12 cellular contexts compared by ENCODE assay signal in genomic region chr2:232203936-232204335, GRCh38.
DNase-seq lines count a peak whose midpoint lies in the region; ATAC-seq, FAIRE-seq and TF ChIP-seq lines count a peak whose summit lies in the region.
"Had no signal": no experiment of that assay in that cellular context is flagged by ENCODE, and none has a peak within 500 bp of the region (broad histone marks: within the 10 kb centered on the region; RNA-seq: fewer than 3 reads in every experiment).

No MANE protein-coding gene starts in this region.

- no peaks in the 10 kb centered on the region for H3K9me3 Mint-ChIP-seq in neural progenitor cell
- H3K9me3 Mint-ChIP-seq: activated T-helper 2 cell treated with anti-CD3 and anti-CD28 coated beads, Interferon-gamma antibody, Interleukin-2, Interleukin-4, amounts not matched to agents 10 μg/mL and 5 μg/mL and 100 μg/mL, durations not matched to agents 14 hours and 24 hours and 36 hours had no signal

- H3K27me3 ChIP-seq in DND-41 (ENCODE audit: insufficient read depth, low read length, poor library complexity) (no peaks in the 10 kb centered on the region), esophagus muscularis mucosa (no peaks in the 10 kb centered on the region), neural progenitor cell (no peaks in the 10 kb centered on the region)

- intact Hi-C loops in esophagus muscularis mucosa (cut with DNase I), result no loop called here

- no peak for TF ChIP-seq CTCF in DND-41 (IDR thresholded peaks at IDR 0.05; ENCODE audit: borderline replicate concordance, extremely low read depth, low read length, poor library complexity, severe bottlenecking)
- TF ChIP-seq CTCF in esophagus muscularis mucosa (IDR thresholded peaks at IDR 0.05), result no peak
- no peak for TF ChIP-seq CTCF in neural progenitor cell (IDR thresholded peaks at IDR 0.05)

- H3F3A ChIP-seq in neural progenitor cell (ENCODE audit: low read depth), result no peaks in the 10 kb centered on the region

- H3K27me3 Mint-ChIP-seq in neural progenitor cell (ENCODE audit: insufficient read depth, low read depth) (peaks cover 2% of the 10 kb centered on the region), T-helper 17 cell (no peaks in the 10 kb centered on the region)

- TF ChIP-seq POLR2A in esophagus muscularis mucosa (IDR thresholded peaks at IDR 0.05; ENCODE audit: low read depth), result no peak

- ATAC-seq in DND-41 (ENCODE audit: insufficient read depth, low read depth) (peak; percentile 31; the same call in 2 of the 3 replicates), T-helper 17 cell (no peak), GM18502 (IDR thresholded peaks at IDR 0.05; ENCODE audit: poor library complexity, unreplicated experiment) (no peak)

- 83% methylated on average over 5 of the region's 5 CpGs for WGBS in esophagus muscularis mucosa

- H3K9ac ChIP-seq in DND-41 (ENCODE audit: low read depth, low read length), result no peak overlapping the region
- H3K9ac ChIP-seq in neural progenitor cell, result no peak overlapping the region

- H3K4me1 ChIP-seq in DND-41 (ENCODE audit: insufficient read depth, low read length) (no peaks in the 10 kb centered on the region), esophagus muscularis mucosa (peaks cover 6 to 36% (median 32%) of the 10 kb centered on the region in 4 donors), neural progenitor cell (peaks cover 10% of the 10 kb centered on the region)
- H3K4me1 ChIP-seq: Caco-2 had no signal

- H4K20me1 ChIP-seq in DND-41 (ENCODE audit: insufficient read depth, low read length) (no peaks in the 10 kb centered on the region), neural progenitor cell (ENCODE audit: low read depth) (no peaks in the 10 kb centered on the region)

- no peak for TF ChIP-seq EP300 in esophagus muscularis mucosa (IDR thresholded peaks at IDR 0.05)

- peaks cover 8% of the 10 kb centered on the region for H3K36me3 Mint-ChIP-seq in neural progenitor cell
- H3K36me3 Mint-ChIP-seq in T-helper 17 cell (ENCODE audit: low read depth), result peaks cover 13% of the 10 kb centered on the region

- no peak overlapping the region for H2AFZ ChIP-seq in DND-41 (ENCODE audit: low read depth, low read length)
- no peak overlapping the region for H2AFZ ChIP-seq in neural progenitor cell (replicated peaks)

- H3K79me2 ChIP-seq in DND-41 (ENCODE audit: insufficient read depth, low read length) (no peaks in the 10 kb centered on the region), neural progenitor cell (ENCODE audit: low read depth) (no peaks in the 10 kb centered on the region)

- no peak for FAIRE-seq in RCC 7860 (lab: Jason Lieb, UNC)

- DNase-seq in DND-41, result no peak
- peak; percentile 57 for DNase-seq in RCC 7860 (ENCODE audit: low spot score)
- DNase-seq in esophagus muscularis mucosa (ENCODE audit: extremely low spot score), result no peak
- DNase-seq in neural progenitor cell (ENCODE audit: low spot score), result no peak
- DNase-seq in NCI-H187 (lab: John Stamatoyannopoulos, UW), result no peak
- no peak for DNase-seq in T-helper 17 cell
- DNase-seq: activated CD8-positive, alpha-beta memory T cell treated with anti-CD3 and anti-CD28 coated beads for 24 hours; NK-92 treated with Interleukin-12 subunit alpha and Interleukin-12 subunit beta, amount 100 ng/mL, for 24 hours had no signal

- peaks cover 16% of the 10 kb centered on the region for H3K4me1 Mint-ChIP-seq in neural progenitor cell
- H3K4me1 Mint-ChIP-seq in T-helper 17 cell, result peaks cover 10% of the 10 kb centered on the region

- peaks cover 7% of the 10 kb centered on the region for H3K36me3 ChIP-seq in DND-41 (ENCODE audit: insufficient read depth, low read length)
- no peaks in the 10 kb centered on the region for H3K36me3 ChIP-seq in esophagus muscularis mucosa
- no peaks in the 10 kb centered on the region for H3K36me3 ChIP-seq in neural progenitor cell

- H3K4me3 ChIP-seq in DND-41 (ENCODE audit: low read depth in 1 of 2, low read length in 2 of 2) (no peak overlapping the region), esophagus muscularis mucosa (no peak overlapping the region), neural progenitor cell (no peak overlapping the region)
- H3K4me3 ChIP-seq: coronary artery had no signal

- no peak overlapping the region for H3K27ac ChIP-seq in DND-41 (ENCODE audit: low read length)
- H3K27ac ChIP-seq in esophagus muscularis mucosa (replicated peaks in 1 of 4), result peak overlapping the region; percentile 34 to 57 (median 42)
- H3K27ac ChIP-seq in neural progenitor cell, result no peak overlapping the region
- H3K27ac ChIP-seq: coronary artery had no signal

- H3K9me3 ChIP-seq in DND-41 (ENCODE audit: insufficient read depth, low read length, severe bottlenecking) (no peaks in the 10 kb centered on the region), esophagus muscularis mucosa (no peaks in the 10 kb centered on the region), neural progenitor cell (ENCODE audit: low read depth) (no peaks in the 10 kb centered on the region), T-helper 17 cell (ENCODE audit: control insufficient read depth, low read length, poor library complexity, severe bottlenecking) (no peaks in the 10 kb centered on the region)
- H3K9me3 ChIP-seq: Caco-2 had no signal

- H3K4me2 ChIP-seq in DND-41 (ENCODE audit: insufficient read depth, low read length) (no peak overlapping the region), neural progenitor cell (no peak overlapping the region)

- H3K27ac Mint-ChIP-seq in neural progenitor cell (peak overlapping the region; percentile 5), T-helper 17 cell (no peak overlapping the region)
- H3K27ac Mint-ChIP-seq: activated T-helper 2 cell treated with anti-CD3 and anti-CD28 coated beads, Interferon-gamma antibody, Interleukin-2, Interleukin-4, amounts not matched to agents 10 μg/mL and 5 μg/mL and 100 μg/mL, durations not matched to agents 14 hours and 24 hours and 36 hours had no signal

- H3K4me3 Mint-ChIP-seq in neural progenitor cell, result no peak overlapping the region
- H3K4me3 Mint-ChIP-seq in T-helper 17 cell, result no peak overlapping the region

Comparison
In these comparisons a context has a peak if more than half of its experiments do, and no peak if none do; other contexts are left out.
1. H3K27ac ChIP-seq: peak in esophagus muscularis mucosa (4 of 4); none in DND-41 (single experiment) and neural progenitor cell (single experiment).